Comparison of ENCODE assay signal across 8 cellular contexts in genomic region chr17:49217651-49218413, GRCh38. TPM values are rescaled to one million over a fixed set of nuclear protein-coding genes. Genes with fewer than 3 reads are reported as not detected.
DNase-seq lines count a peak whose midpoint lies in the region; ATAC-seq and TF ChIP-seq lines count a peak whose summit lies in the region.

No MANE protein-coding gene starts in this region.

- peak overlapping the region; percentile 90 for H3K27ac ChIP-seq in left ventricle myocardium inferior (replicated peaks)
- H3K27ac ChIP-seq in endodermal cell (ENCODE audit: low read depth, low read length), result no peak overlapping the region
- no peak overlapping the region for H3K27ac ChIP-seq in PC-9

- H3K4me3 ChIP-seq in left ventricle myocardium inferior, result peak overlapping the region; percentile 33
- H3K4me3 ChIP-seq in endodermal cell (ENCODE audit: low read length), result no peak overlapping the region
- H3K4me3 ChIP-seq in foreskin fibroblast (ENCODE audit: low read depth in 1 of 2, low read length in 2 of 2), result no peak overlapping the region
- H3K4me3 ChIP-seq in PC-9, result no peak overlapping the region

- 91 to 97% methylated on average over 6 to 17 of the region's 17 CpGs for WGBS in endodermal cell (ENCODE audit: insufficient coverage in 1 of 2, insufficient read length in 1 of 2), 2 experiments

- no peak overlapping the region for H2AFZ ChIP-seq in PC-9

- H3K4me1 Mint-ChIP-seq in stimulated activated naive CD8-positive, alpha-beta T cell treated with anti-CD3 and anti-CD28 coated beads, Interleukin-15, Interleukin-2, amounts not matched to agents 100 ng/mL and 50 ng/mL, for 24 hours (ENCODE audit: low read depth), result peaks cover 75% of the 10 kb centered on the region
- H3K4me1 Mint-ChIP-seq in endodermal cell, result peaks cover 2% of the 10 kb centered on the region

- no peaks in the 10 kb centered on the region for H3K27me3 Mint-ChIP-seq in stimulated activated naive CD8-positive, alpha-beta T cell treated with anti-CD3 and anti-CD28 coated beads, Interleukin-15, Interleukin-2, amounts not matched to agents 100 ng/mL and 50 ng/mL, for 24 hours
- peaks cover 22% of the 10 kb centered on the region for H3K27me3 Mint-ChIP-seq in endodermal cell (ENCODE audit: insufficient read depth)

- H3K9me3 ChIP-seq in left ventricle myocardium inferior (replicated peaks) (no peaks in the 10 kb centered on the region), endodermal cell (ENCODE audit: control insufficient read depth, low read length) (no peaks in the 10 kb centered on the region), PC-9 (ENCODE audit: insufficient read depth, low read depth) (no peaks in the 10 kb centered on the region)

- peak; percentile 61 for DNase-seq in activated CD4-positive, alpha-beta T cell treated with anti-CD3 and anti-CD28 coated beads, Interleukin-2, amount 50 U/mL, for 1 hour
- DNase-seq in left ventricle myocardium inferior (peak; percentile 71), endodermal cell (no peak), foreskin fibroblast (no peak), PC-9 (no peak)

- CTCF ChIA-PET in PC-9 (lab: Charles Lee), result no interaction called here

- H3K4me1 ChIP-seq in left ventricle myocardium inferior (peaks cover 64% of the 10 kb centered on the region), endodermal cell (ENCODE audit: control insufficient read depth, insufficient read depth, low read length) (no peaks in the 10 kb centered on the region), PC-9 (replicated peaks; ENCODE audit: insufficient read depth) (no peaks in the 10 kb centered on the region)

- H3K36me3 ChIP-seq in left ventricle myocardium inferior, result no peaks in the 10 kb centered on the region
- no peaks in the 10 kb centered on the region for H3K36me3 ChIP-seq in endodermal cell (ENCODE audit: control insufficient read depth, insufficient read depth, low read length)
- no peaks in the 10 kb centered on the region for H3K36me3 ChIP-seq in PC-9 (ENCODE audit: low read depth)

- H3K36me3 Mint-ChIP-seq in stimulated activated naive CD8-positive, alpha-beta T cell treated with anti-CD3 and anti-CD28 coated beads, Interleukin-15, Interleukin-2, amounts not matched to agents 100 ng/mL and 50 ng/mL, for 24 hours (ENCODE audit: low read depth), result peaks cover 62% of the 10 kb centered on the region
- H3K36me3 Mint-ChIP-seq in endodermal cell (ENCODE audit: low read depth), result no peaks in the 10 kb centered on the region

- H3K27ac Mint-ChIP-seq in stimulated activated naive CD8-positive, alpha-beta T cell treated with anti-CD3 and anti-CD28 coated beads, Interleukin-15, Interleukin-2, amounts not matched to agents 100 ng/mL and 50 ng/mL, for 24 hours, result peak overlapping the region; percentile 98
- H3K27ac Mint-ChIP-seq in endodermal cell, result no peak overlapping the region

- H3K9me3 Mint-ChIP-seq in stimulated activated naive CD8-positive, alpha-beta T cell treated with anti-CD3 and anti-CD28 coated beads, Interleukin-15, Interleukin-2, amounts not matched to agents 100 ng/mL and 50 ng/mL, for 24 hours, result no peaks in the 10 kb centered on the region
- H3K9me3 Mint-ChIP-seq in endodermal cell, result no peaks in the 10 kb centered on the region

- POLR2A ChIA-PET in PC-9 (lab: Charles Lee; ENCODE audit: unreplicated experiment), result no interaction called here

- H3F3A ChIP-seq in PC-9 (ENCODE audit: insufficient read depth, low read depth), result no peaks in the 10 kb centered on the region

- TF ChIP-seq CTCF in left ventricle myocardium inferior (IDR thresholded peaks at IDR 0.05; ENCODE audit: borderline replicate concordance) (no peak), endodermal cell (conservative IDR thresholded peaks at IDR 0.05) (no peak), foreskin fibroblast (IDR thresholded peaks at IDR 0.05; ENCODE audit: low read depth, low read length) (no peak), PC-9 (conservative IDR thresholded peaks at IDR 0.05) (no peak)

- no TSS peak for BruUV-seq in PC-9 (replicated peaks; lab: Mats Ljungman, UMichigan)

- H3K4me3 Mint-ChIP-seq in stimulated activated naive CD8-positive, alpha-beta T cell treated with anti-CD3 and anti-CD28 coated beads, Interleukin-15, Interleukin-2, amounts not matched to agents 100 ng/mL and 50 ng/mL, for 24 hours, result peak overlapping the region; percentile 78
- H3K4me3 Mint-ChIP-seq in endodermal cell, result no peak overlapping the region

- no peaks in the 10 kb centered on the region for H4K20me1 ChIP-seq in PC-9 (ENCODE audit: insufficient read depth)

- ATAC-seq in GM18868 (IDR thresholded peaks at IDR 0.05; ENCODE audit: unreplicated experiment) (peak; percentile 45), HG03280 (IDR thresholded peaks at IDR 0.05; ENCODE audit: unreplicated experiment) (peak; percentile 43)

- peaks cover 52% of the 10 kb centered on the region for H3K27me3 ChIP-seq in left ventricle myocardium inferior (ENCODE audit: low read depth)
- H3K27me3 ChIP-seq in endodermal cell (ENCODE audit: control insufficient read depth, insufficient read depth, low read length, poor library complexity, severe bottlenecking), result peaks cover 15% of the 10 kb centered on the region
- H3K27me3 ChIP-seq in PC-9 (ENCODE audit: insufficient read depth, low read depth), result peaks cover 5% of the 10 kb centered on the region; the same call in 1 of the 2 replicates

- H3K4me2 ChIP-seq in PC-9, result no peak overlapping the region

- H3K9ac ChIP-seq in endodermal cell (ENCODE audit: extremely low read depth, low read length, poor library complexity, severe bottlenecking), result no peak overlapping the region

- intact Hi-C loops in left ventricle myocardium inferior (cut with micrococcal nuclease), result no loop called here
- intact Hi-C loops in PC-9 (cut with micrococcal nuclease; ENCODE audit: unreplicated experiment), result no loop called here

- H3K79me2 ChIP-seq in PC-9 (ENCODE audit: low read depth), result no peaks in the 10 kb centered on the region

- H3K9me2 ChIP-seq in PC-9 (ENCODE audit: insufficient read depth), result no peaks in the 10 kb centered on the region

RNA-seq across cellular contexts. Expression of gene ABI3, which starts 7.3 kb away (rescaled TPM):
- total RNA-seq in left ventricle myocardium inferior, result 4.9 TPM
- 1 to 10 TPM in 1 of 2 donors, under 1 TPM in 1; 0.58 to 1.7 TPM for total RNA-seq in endodermal cell
- polyA plus RNA-seq in endodermal cell (2013, experiment 1 of 2), result 0.64 TPM
- 0.83 TPM for polyA plus RNA-seq in endodermal cell (2013, experiment 2 of 2)
- not detected in 2 replicates for total RNA-seq in PC-9 (2021)

RNA-seq across cellular contexts. Expression of gene GNGT2, which starts 7.5 kb away (rescaled TPM):
- total RNA-seq in left ventricle myocardium inferior (2.2 TPM), endodermal cell (1 to 10 TPM in 1 of 2 donors, not detected in 1; 1.1 TPM), PC-9 (2021) (7.4 and 9.4 TPM in 2 replicates)
- polyA plus RNA-seq in endodermal cell (2013, experiment 1 of 2), result not detected
- 1.1 TPM for polyA plus RNA-seq in endodermal cell (2013, experiment 2 of 2)

RNA-seq across cellular contexts. Expression of gene PHOSPHO1, which starts 12.8 kb away (rescaled TPM):
- total RNA-seq in left ventricle myocardium inferior, result 0.52 TPM
- total RNA-seq in endodermal cell, result 1 to 10 TPM in 1 of 2 donors, under 1 TPM in 1; 0.82 to 1.3 TPM
- polyA plus RNA-seq in endodermal cell (2013, experiment 1 of 2), result 0.43 TPM
- polyA plus RNA-seq in endodermal cell (2013, experiment 2 of 2), result 0.87 TPM
- total RNA-seq in PC-9 (2021), result not detected in 2 replicates

Comparison
In these comparisons a context has a peak if more than half of its experiments do, and no peak if none do; other contexts are left out.
1. DNase-seq: peak in activated CD4-positive, alpha-beta T cell treated with anti-CD3 and anti-CD28 coated beads, Interleukin-2, amount 50 U/mL, for 1 hour (single experiment) and left ventricle myocardium inferior (single experiment); none in endodermal cell (single experiment), foreskin fibroblast (0 of 2) and PC-9 (0 of 2).